In genomic region chr12:77442633-77443032, GRCh38 we compare ENCODE assay signal across 24 cellular contexts.
A peak's percentile ranks its signal among the peaks of the same experiment; 100 is the strongest.
DNase-seq lines count a peak whose midpoint lies in the region; TF ChIP-seq lines count a peak whose summit lies in the region.
"Had no signal": no experiment of that assay in that cellular context is flagged by ENCODE, and none has a peak within 500 bp of the region (broad histone marks: within the 10 kb centered on the region; RNA-seq: fewer than 3 reads in every experiment).

No MANE protein-coding gene starts in this region.

- H2AFZ ChIP-seq in hepatocyte: no peak overlapping the region
- H2AFZ ChIP-seq: GM23338 had no signal

- no peaks in the 10 kb centered on the region for H3K9me3 ChIP-seq in hepatocyte (ENCODE audit: low read depth)
- H3K9me3 ChIP-seq: BLaER1, HAP-1 had no signal

- no peaks in the 10 kb centered on the region for H3K9me2 ChIP-seq in hepatocyte (replicated peaks; ENCODE audit: insufficient read depth)

- no peak overlapping the region for H3K27ac ChIP-seq in hepatocyte
- H3K27ac ChIP-seq: BLaER1, KMS-11, RWPE1, SK-N-MC had no signal

- no peaks in the 10 kb centered on the region for H3K27me3 ChIP-seq in hepatocyte
- H3K27me3 ChIP-seq: BLaER1 had no signal

- H3K79me2 ChIP-seq in hepatocyte: no peaks in the 10 kb centered on the region

- no peaks in the 10 kb centered on the region for H4K20me1 ChIP-seq in hepatocyte (ENCODE audit: insufficient read depth, poor library complexity, severe bottlenecking)
- H4K20me1 ChIP-seq: BLaER1 had no signal

- H3K4me1 ChIP-seq in hepatocyte (ENCODE audit: insufficient read depth): no peaks in the 10 kb centered on the region
- H3K4me1 ChIP-seq: HAP-1 had no signal

- no peaks in the 10 kb centered on the region for H3K36me3 ChIP-seq in hepatocyte (replicated peaks; ENCODE audit: insufficient read depth, low read depth)
- H3K36me3 ChIP-seq: BLaER1, HAP-1 had no signal

- H3K4me3 ChIP-seq in AG10803 (ENCODE audit: low read length) (no peak overlapping the region), fibroblast of mammary gland (ENCODE audit: control insufficient read depth, low read depth, low read length) (no peak overlapping the region), hepatocyte (no peak overlapping the region)
- H3K4me3 ChIP-seq: BLaER1, GM23338, HAP-1, SK-N-MC had no signal

- H3K4me2 ChIP-seq in hepatocyte: no peak overlapping the region
- H3K4me2 ChIP-seq: BLaER1, GM23338, KMS-11 had no signal

- TF ChIP-seq CTCF in AG10803 (conservative IDR thresholded peaks at IDR 0.05; ENCODE audit: low read length) (no peak), fibroblast of mammary gland (conservative IDR thresholded peaks at IDR 0.05; ENCODE audit: control insufficient read depth, insufficient read depth, low read depth, low read length) (no peak), hepatocyte (IDR thresholded peaks at IDR 0.05; ENCODE audit: poor library complexity) (no peak)

- peak; percentile 60 for DNase-seq in AG10803 (ENCODE audit: low read depth)
- peak; percentile 1 for DNase-seq in LHCN-M2 (ENCODE audit: low read depth)
- peak; percentile 52 for DNase-seq in fibroblast of mammary gland (ENCODE audit: low read depth)
- peak; percentile 25 for DNase-seq in stromal cell of bone marrow (ENCODE audit: low read depth)
- no peak for DNase-seq in activated naive CD4-positive, alpha-beta T cell treated with anti-CD3 and anti-CD28 coated beads, Interleukin-2, amount 50 U/mL, for 16 hours
- DNase-seq in hepatocyte (ENCODE audit: low spot score): no peak
- DNase-seq in AML-193 (lab: John Stamatoyannopoulos, UW): no peak
- DNase-seq: CD4-positive, alpha-beta memory T cell; DND-41; MV-4-11; NCI-H1694; NCI-H2081; NCI-H2171; NCI-H345; NCI-H524; NCI-H774; NK-92 treated with Interleukin-12 subunit alpha and Interleukin-12 subunit beta, amount 100 ng/mL, for 24 hours; SHP77 treated with DMSO at 0.1 percent for 48 hours had no signal

Comparison
In these comparisons a context has a peak if more than half of its experiments do, and no peak if none do; other contexts are left out.
1. DNase-seq: peak in AG10803 (single experiment), LHCN-M2 (single experiment), fibroblast of mammary gland (single experiment) and stromal cell of bone marrow (single experiment); none in activated naive CD4-positive, alpha-beta T cell treated with anti-CD3 and anti-CD28 coated beads, Interleukin-2, amount 50 U/mL, for 16 hours (single experiment), hepatocyte (single experiment) and AML-193 (0 of 2).